In the genomic region with DNA sequence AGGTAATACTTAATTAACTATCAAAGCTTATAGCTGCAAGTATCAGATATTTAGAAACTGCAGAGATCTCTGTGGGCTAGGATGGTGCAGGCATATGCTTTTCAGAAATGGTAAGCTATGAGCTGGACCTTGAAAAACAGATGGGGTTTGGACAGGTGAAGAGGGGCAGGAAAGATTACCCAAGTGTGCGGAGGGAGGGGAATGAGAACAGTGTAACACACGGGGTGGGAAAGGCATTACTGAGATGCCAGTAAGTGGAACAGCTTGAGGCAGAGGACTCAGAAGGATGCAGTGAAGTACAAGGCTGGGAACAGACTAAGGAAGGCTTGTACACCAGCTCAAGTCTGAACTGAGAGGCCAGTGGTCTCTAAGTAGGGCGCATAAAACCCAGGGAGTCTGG, we compare ENCODE assay signal across 1 cellular context.
TF ChIP-seq lines count a peak whose summit lies in the region.

No MANE protein-coding gene starts in this region.

TF ChIP-seq in WTC11, 78 proteins besides CTCF, POLR2A, EP300 and RAD21:
- TF ChIP-seq, protein P1, sequence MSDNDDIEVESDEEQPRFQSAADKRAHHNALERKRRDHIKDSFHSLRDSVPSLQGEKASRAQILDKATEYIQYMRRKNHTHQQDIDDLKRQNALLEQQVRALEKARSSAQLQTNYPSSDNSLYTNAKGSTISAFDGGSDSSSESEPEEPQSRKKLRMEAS (CRISPR knock-in tag; IDR thresholded peaks at IDR 0.05) = no peak
- TF ChIP-seq IRF1 (CRISPR knock-in tag; IDR thresholded peaks at IDR 0.05) = no peak
